8 cellular contexts compared by ENCODE assay signal in the genomic region with DNA sequence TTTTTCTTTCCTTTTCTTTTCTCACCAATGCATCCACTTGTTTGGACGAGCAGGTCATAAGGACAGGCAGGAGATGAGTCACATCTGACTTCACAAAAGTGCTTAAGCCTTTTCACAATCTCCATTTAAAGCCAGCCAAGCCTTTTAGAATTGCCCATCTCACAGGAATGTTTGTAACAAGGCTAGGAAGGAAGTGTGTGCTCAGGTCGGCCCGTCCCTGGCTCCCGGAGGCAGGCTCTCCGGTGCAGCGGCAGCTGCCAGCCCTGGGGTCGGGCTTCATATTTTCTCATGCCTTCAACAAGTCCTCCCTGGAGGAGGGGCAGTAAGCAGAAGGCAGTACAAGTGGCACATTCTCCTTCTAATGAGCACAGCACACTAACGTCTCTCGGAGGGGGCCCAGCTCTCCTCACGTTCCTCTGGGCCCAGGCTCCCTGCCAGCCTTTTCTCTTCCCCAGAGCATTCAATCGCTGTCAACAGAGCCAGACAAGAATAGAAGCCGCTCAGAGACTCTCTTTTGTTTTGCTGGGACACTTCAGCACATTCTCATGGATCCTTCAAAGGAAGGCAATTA.
DNase-seq lines count a peak whose midpoint lies in the region; ATAC-seq and TF ChIP-seq lines count a peak whose summit lies in the region.

No MANE protein-coding gene starts in this region.

- CTCF ChIA-PET in HEK293 (lab: Yijun Ruan, JAX): no interaction called here

- no peaks in the 10 kb centered on the region for H3K27me3 ChIP-seq in right cardiac atrium (ENCODE audit: control insufficient read depth, insufficient read depth)

- POLR2A ChIA-PET in HEK293 (lab: Yijun Ruan, JAX): no interaction called here

- ATAC-seq in right cardiac atrium (peak; percentile 83 to 87), HG02870 (IDR thresholded peaks at IDR 0.05; ENCODE audit: unreplicated experiment) (no peak), GM19463 (IDR thresholded peaks at IDR 0.05; ENCODE audit: unreplicated experiment) (no peak)

- intact Hi-C loops in right cardiac atrium (cut with DNase I): no loop called here

- WGBS in right cardiac atrium: 3% methylated on average over 12 of the region's 12 CpGs

- H3K36me3 ChIP-seq in HEK293 (ENCODE audit: control insufficient read depth in 2 of 2, insufficient read depth in 1 of 2, low read length in 2 of 2): no peaks in the 10 kb centered on the region

- H3K27ac ChIP-seq in HEK293 (ENCODE audit: extremely low read depth, low read depth, low read length) (no peak overlapping the region), right cardiac atrium (ENCODE audit: low read length) (peak overlapping the region; percentile 82), skin epidermis (peak overlapping the region in 11 of 21 experiments; percentile 5 to 71 (median 37))

- H3K9me3 ChIP-seq in HEK293 (ENCODE audit: control insufficient read depth, insufficient read depth, low read depth, low read length) (no peaks in the 10 kb centered on the region), right cardiac atrium (ENCODE audit: control insufficient read depth, low read length) (no peaks in the 10 kb centered on the region)

- DNase-seq in amniotic epithelial cell (ENCODE audit: low read depth) (peak; percentile 99), right cardiac atrium (peak; percentile 66 to 87 (median 85)), DMS 273 treated with DMSO at 0.1 percent for 48 hours (lab: John Stamatoyannopoulos, UW) (no peak)
- DNase-seq in central memory CD4-positive, alpha-beta T cell: no peak

- H3K4me1 ChIP-seq in HEK293 (ENCODE audit: control insufficient read depth, insufficient read depth, low read length) (no peaks in the 10 kb centered on the region), right cardiac atrium (ENCODE audit: control insufficient read depth, insufficient read depth, low read length) (peaks cover 11% of the 10 kb centered on the region)

- TF ChIP-seq CTCF in HEK293 (tag by site-specific recombination; IDR thresholded peaks at IDR 0.05): no peak

- H3K4me3 ChIP-seq in HEK293 (ENCODE audit: low read depth, low read length): no peak overlapping the region
- peak overlapping the region; percentile 28 for H3K4me3 ChIP-seq in right cardiac atrium (ENCODE audit: low read length)
- no peak overlapping the region for H3K4me3 ChIP-seq in skin epidermis

TF ChIP-seq in HEK293, 187 proteins besides CTCF, POLR2A, EP300 and RAD21:
- 0 out of 2 replicates have a peak, but pooled peaks have one; percentile 23 for TF ChIP-seq SCRT2 (tag by site-specific recombination; IDR thresholded peaks at IDR 0.05)
- no peak for TF ChIP-seq ZNF677 (tag by site-specific recombination; IDR thresholded peaks at IDR 0.05)
TF ChIP-seq in HEK293: peak in this region for 1.

Comparison
In these comparisons a context has a peak if more than half of its experiments do, and no peak if none do; other contexts are left out.
1. DNase-seq: peak in amniotic epithelial cell (single experiment) and right cardiac atrium (3 of 3); none in central memory CD4-positive, alpha-beta T cell (single experiment) and DMS 273 treated with DMSO at 0.1 percent for 48 hours (single experiment).
2. ATAC-seq: peak in right cardiac atrium (2 of 2); none in HG02870 (single experiment) and GM19463 (single experiment).